In the genomic region with DNA sequence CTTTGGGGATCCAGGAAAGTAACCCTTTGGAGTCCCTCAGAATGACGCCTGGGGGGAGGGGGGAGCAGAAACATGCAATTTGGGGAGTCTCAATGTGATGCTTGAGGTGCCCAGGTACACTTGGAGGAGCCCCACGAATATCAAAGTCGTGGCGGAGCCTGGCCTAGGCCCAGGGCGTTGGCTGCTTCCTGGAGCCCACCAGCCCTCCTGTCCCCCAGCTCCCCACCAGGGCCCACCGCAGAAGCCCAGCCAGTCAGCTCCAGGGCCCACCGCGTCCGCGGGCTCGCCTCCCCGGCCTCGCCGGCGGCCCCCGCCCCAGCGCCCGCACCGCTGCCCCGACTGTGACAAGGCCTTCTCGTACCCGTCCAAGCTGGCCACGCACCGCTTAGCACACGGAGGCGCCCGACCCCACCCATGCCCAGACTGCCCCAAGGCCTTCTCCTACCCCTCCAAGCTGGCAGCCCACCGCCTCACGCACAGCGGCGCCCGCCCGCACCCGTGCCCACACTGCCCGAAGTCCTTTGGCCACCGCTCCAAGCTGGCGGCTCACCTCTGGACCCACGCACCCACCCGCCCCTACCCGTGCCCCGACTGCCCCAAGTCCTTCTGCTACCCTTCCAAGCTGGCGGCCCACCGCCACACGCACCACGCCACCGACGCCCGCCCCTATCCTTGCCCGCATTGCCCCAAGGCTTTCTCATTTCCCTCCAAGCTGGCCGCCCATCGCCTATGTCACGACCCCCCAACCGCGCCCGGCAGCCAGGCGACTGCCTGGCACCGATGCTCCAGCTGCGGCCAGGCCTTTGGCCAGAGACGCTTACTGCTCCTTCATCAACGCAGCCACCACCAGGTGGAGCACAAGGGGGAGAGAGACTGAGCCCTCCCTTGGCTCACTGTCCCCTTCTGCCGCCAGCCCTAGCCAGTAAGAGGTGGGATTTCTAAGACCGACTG, we compare ENCODE assay signal across 9 cellular contexts. TPM values are rescaled to one million over a fixed set of nuclear protein-coding genes. Genes with fewer than 3 reads are reported as not detected.
A peak's percentile ranks its signal among the peaks of the same experiment; 100 is the strongest.
DNase-seq lines count a peak whose midpoint lies in the region; ATAC-seq and TF ChIP-seq lines count a peak whose summit lies in the region.
"Had no signal": no experiment of that assay in that cellular context is flagged by ENCODE, and none has a peak within 500 bp of the region (broad histone marks: within the 10 kb centered on the region; RNA-seq: fewer than 3 reads in every experiment).

No MANE protein-coding gene starts in this region.

- DNase-seq in Calu3, result peak; percentile 37
- peak; percentile 33 to 42 for DNase-seq in Kasumi-1 (lab: John Stamatoyannopoulos, UW)
- peak; percentile 46 for DNase-seq in activated naive CD4-positive, alpha-beta T cell treated with anti-CD3 and anti-CD28 coated beads, Interleukin-2, amount 10 ng/mL, durations not matched to agents 7 days and 5 days
- peak; percentile 36 to 85 (median 68) for DNase-seq in head of caudate nucleus
- peak; percentile 86 for DNase-seq in osteocyte (ENCODE audit: extremely low spot score, unreplicated experiment)
- DNase-seq in NCI-H128 (lab: John Stamatoyannopoulos, UW; ENCODE audit: unreplicated experiment), result no peak
- DNase-seq in NCI-H1417 treated with DMSO at 0.1 percent for 48 hours (lab: John Stamatoyannopoulos, UW), result no peak

- TF ChIP-seq CTCF in Calu3 (IDR thresholded peaks at IDR 0.05; ENCODE audit: unreplicated experiment) (peak; percentile 41), osteocyte (IDR thresholded peaks at IDR 0.05) (peak; percentile 50)

- H3K4me3 Mint-ChIP-seq in Calu3 (ENCODE audit: low read depth, unreplicated experiment) (no peak overlapping the region), osteocyte (ENCODE audit: unreplicated experiment) (peak overlapping the region; percentile 53)
- H3K4me3 Mint-ChIP-seq in activated naive CD4-positive, alpha-beta T cell treated with anti-CD3 and anti-CD28 coated beads, Interleukin-2, amount 10 ng/mL, durations not matched to agents 7 days and 5 days, result peak overlapping the region; percentile 39

- H3K27ac Mint-ChIP-seq in Calu3 (ENCODE audit: unreplicated experiment) (no peak overlapping the region), osteocyte (ENCODE audit: unreplicated experiment) (peak overlapping the region; percentile 97)
- H3K27ac Mint-ChIP-seq in activated naive CD4-positive, alpha-beta T cell treated with anti-CD3 and anti-CD28 coated beads, Interleukin-2, amount 10 ng/mL, durations not matched to agents 7 days and 5 days, result peak overlapping the region; percentile 19

- ATAC-seq in HG03175 (IDR thresholded peaks at IDR 0.05; ENCODE audit: unreplicated experiment), result no peak

- H3K27me3 Mint-ChIP-seq in Calu3 (ENCODE audit: unreplicated experiment) (no peaks in the 10 kb centered on the region), osteocyte (ENCODE audit: unreplicated experiment) (no peaks in the 10 kb centered on the region)
- no peaks in the 10 kb centered on the region for H3K27me3 Mint-ChIP-seq in activated naive CD4-positive, alpha-beta T cell treated with anti-CD3 and anti-CD28 coated beads, Interleukin-2, amount 10 ng/mL, durations not matched to agents 7 days and 5 days

- H3K9me3 Mint-ChIP-seq in Calu3 (ENCODE audit: low read depth, unreplicated experiment) (peaks cover 4% of the 10 kb centered on the region), osteocyte (ENCODE audit: unreplicated experiment) (peaks cover 5% of the 10 kb centered on the region)
- H3K9me3 Mint-ChIP-seq in activated naive CD4-positive, alpha-beta T cell treated with anti-CD3 and anti-CD28 coated beads, Interleukin-2, amount 10 ng/mL, durations not matched to agents 7 days and 5 days, result peaks cover 10% of the 10 kb centered on the region

- intact Hi-C loops in Calu3 (cut with micrococcal nuclease; ENCODE audit: unreplicated experiment), result no loop called here
- intact Hi-C loops in head of caudate nucleus (cut with DNase I), result loop anchor here (10.0 kb wide), 1 partner anchor 60 kb away; a partner anchor contains a TSS

- peaks cover 39% of the 10 kb centered on the region for H3K36me3 Mint-ChIP-seq in Calu3 (ENCODE audit: insufficient read depth, unreplicated experiment)
- H3K36me3 Mint-ChIP-seq in activated naive CD4-positive, alpha-beta T cell treated with anti-CD3 and anti-CD28 coated beads, Interleukin-2, amount 10 ng/mL, durations not matched to agents 7 days and 5 days, result peaks cover 33% of the 10 kb centered on the region
- peaks cover 22% of the 10 kb centered on the region for H3K36me3 Mint-ChIP-seq in osteocyte (ENCODE audit: unreplicated experiment)

- no TSS peak for BruUV-seq in Calu3 (replicated peaks; lab: Mats Ljungman, UMichigan)

- CTCF ChIA-PET in Calu3 (lab: Charles Lee), result interaction anchor here (0.7 to 1.0 kb wide), 2 partner anchors 87 to 677 kb away, joined by 4 to 12 read pairs; a partner anchor contains a TSS
- CTCF ChIA-PET in activated naive CD4-positive, alpha-beta T cell treated with anti-CD3 and anti-CD28 coated beads, Interleukin-2, amount 10 ng/mL, durations not matched to agents 7 days and 5 days (lab: Charles Lee), result interaction anchor here (0.9 to 4.1 kb wide), 8 partner anchors 10 to 134 kb away, joined by 3 to 29 read pairs (median 4); a partner anchor contains a TSS

- H3K4me1 Mint-ChIP-seq in Calu3 (ENCODE audit: low read depth, unreplicated experiment), result no peaks in the 10 kb centered on the region
- H3K4me1 Mint-ChIP-seq in activated naive CD4-positive, alpha-beta T cell treated with anti-CD3 and anti-CD28 coated beads, Interleukin-2, amount 10 ng/mL, durations not matched to agents 7 days and 5 days, result peaks cover 25% of the 10 kb centered on the region
- peaks cover 19% of the 10 kb centered on the region for H3K4me1 Mint-ChIP-seq in osteocyte (ENCODE audit: unreplicated experiment)

RNA-seq across cellular contexts. Expression of a gene that starts 2.1 kb away (rescaled TPM):
- 2.2 and 2.8 TPM in 2 replicates for total RNA-seq in Calu3 (2022)
- 6.5 and 6.9 TPM in 2 replicates for total RNA-seq in osteocyte

RNA-seq across cellular contexts. Expression of a gene that starts 8.1 kb away (rescaled TPM):
- total RNA-seq in Calu3 (2022) (44.8 and 48.4 TPM in 2 replicates), osteocyte (41.8 and 42.3 TPM in 2 replicates)

RNA-seq across cellular contexts. Expression of a gene that starts 30.5 kb away (rescaled TPM):
- total RNA-seq in Calu3 (2022), result 24.7 and 25.7 TPM in 2 replicates
- 6.7 and 8.5 TPM in 2 replicates for total RNA-seq in osteocyte

RNA-seq across cellular contexts. Expression of a gene that starts 40.2 kb away (rescaled TPM):
- 55.8 and 56.8 TPM in 2 replicates for total RNA-seq in Calu3 (2022)
- 37.1 and 43.2 TPM in 2 replicates for total RNA-seq in osteocyte

RNA-seq across cellular contexts. Expression of a gene that starts 40.5 kb away (rescaled TPM):
- total RNA-seq in Calu3 (2022) (0.17 and 0.76 TPM in 2 replicates), osteocyte (0.91 and 1.2 TPM in 2 replicates)
- total RNA-seq: NCI-H460 had no signal

Comparison
In these comparisons a context has a peak if more than half of its experiments do, and no peak if none do; other contexts are left out.
1. DNase-seq: peak in Calu3 (single experiment), Kasumi-1 (2 of 2), activated naive CD4-positive, alpha-beta T cell treated with anti-CD3 and anti-CD28 coated beads, Interleukin-2, amount 10 ng/mL, durations not matched to agents 7 days and 5 days (single experiment), head of caudate nucleus (42 of 42) and osteocyte (single experiment); none in NCI-H128 (single experiment) and NCI-H1417 treated with DMSO at 0.1 percent for 48 hours (single experiment).